2 cellular contexts compared by ENCODE assay signal in genomic region chr5:158923799-158924551, GRCh38.
TF ChIP-seq lines count a peak whose summit lies in the region.

No MANE protein-coding gene starts in this region.

TF ChIP-seq in A549, 52 proteins besides CTCF, POLR2A, EP300 and RAD21 (continued from another document):
- TF ChIP-seq ZNF302 (CRISPR knock-in tag; IDR thresholded peaks at IDR 0.05) (no peak), BCL3 (IDR thresholded peaks at IDR 0.05) (no peak), USF2 (IDR thresholded peaks at IDR 0.05) (no peak), ELK1 (IDR thresholded peaks at IDR 0.05; ENCODE audit: low read depth, low read length) (no peak)

TF ChIP-seq in GM23338, 12 proteins besides CTCF, POLR2A, EP300 and RAD21 (continued from another document):
- TF ChIP-seq POLR2AphosphoS5 (IDR thresholded peaks at IDR 0.05; ENCODE audit: low read depth) (no peak), ETS1 (IDR thresholded peaks at IDR 0.05) (no peak), CREB1 (CRISPR knock-in tag; IDR thresholded peaks at IDR 0.05; ENCODE audit: low read depth) (no peak), NANOG (IDR thresholded peaks at IDR 0.05; ENCODE audit: borderline replicate concordance) (no peak), ZNF462 (CRISPR knock-in tag; IDR thresholded peaks at IDR 0.05) (no peak), REST (IDR thresholded peaks at IDR 0.05; ENCODE audit: unreplicated experiment) (no peak), JUNB (IDR thresholded peaks at IDR 0.05; ENCODE audit: unreplicated experiment) (no peak), EZH2phosphoT487 (IDR thresholded peaks at IDR 0.05; ENCODE audit: unreplicated experiment) (no peak), ZNF114 (CRISPR knock-in tag; IDR thresholded peaks at IDR 0.05) (no peak), EZH2 (IDR thresholded peaks at IDR 0.05; ENCODE audit: low read depth, unreplicated experiment) (no peak), STAT1 (IDR thresholded peaks at IDR 0.05; ENCODE audit: unreplicated experiment) (no peak)
